Comparison of ENCODE assay signal across 11 cellular contexts in the genomic region with DNA sequence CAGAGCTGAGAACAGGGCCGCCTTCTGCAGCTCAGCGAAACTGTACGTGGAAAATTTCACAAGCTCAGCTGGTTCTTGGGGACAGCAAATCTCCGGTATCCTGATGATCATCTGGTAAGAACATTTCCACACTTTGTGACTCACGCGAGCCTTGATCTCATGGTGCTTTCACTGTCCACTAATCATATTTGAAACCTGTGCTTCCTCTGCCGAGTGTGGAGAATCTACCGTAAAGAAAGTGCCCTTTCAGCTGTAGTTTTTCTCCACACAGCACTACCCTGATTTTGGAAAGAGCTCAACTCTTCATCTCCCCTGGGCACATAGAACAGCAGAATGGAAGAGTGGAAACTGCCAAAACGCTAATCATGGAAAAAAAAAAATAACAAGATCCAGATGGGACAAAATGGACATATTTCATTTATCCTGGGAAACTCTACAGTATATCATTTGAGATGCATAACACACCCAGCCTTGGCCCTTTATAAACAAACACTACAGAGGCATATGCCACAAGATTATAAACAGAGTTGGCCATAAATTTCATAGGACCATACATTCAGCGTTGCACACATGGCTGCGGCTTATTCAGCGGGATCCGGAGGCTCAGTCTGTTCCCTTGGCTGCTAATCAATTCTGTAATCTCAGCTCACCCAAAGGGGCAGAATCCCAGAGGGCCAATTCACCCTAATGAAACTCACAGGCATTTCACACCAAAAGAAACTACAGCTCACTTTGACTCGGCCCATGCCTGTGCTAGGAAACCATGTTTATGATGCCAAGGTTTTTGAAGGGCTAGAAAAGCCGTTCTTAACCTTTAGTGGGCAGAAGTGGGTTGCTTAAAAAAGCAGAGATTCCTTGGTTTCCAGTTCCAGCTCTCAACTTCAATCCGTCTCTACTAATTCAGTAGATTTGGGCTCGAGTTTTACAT.
DNase-seq lines count a peak whose midpoint lies in the region; ATAC-seq and TF ChIP-seq lines count a peak whose summit lies in the region.
"Had no signal": no experiment of that assay in that cellular context is flagged by ENCODE, and none has a peak within 500 bp of the region (broad histone marks: within the 10 kb centered on the region; RNA-seq: fewer than 3 reads in every experiment).

No MANE protein-coding gene starts in this region.

- ATAC-seq in left colon (no peak), HG02588 (IDR thresholded peaks at IDR 0.05; ENCODE audit: unreplicated experiment) (no peak)

- H3K27ac ChIP-seq in osteoblast (ENCODE audit: low read depth, low read length), result peak overlapping the region; percentile 11

- H4K20me1 ChIP-seq in osteoblast (ENCODE audit: insufficient read depth, low read length), result no peaks in the 10 kb centered on the region

- no peaks in the 10 kb centered on the region for H3K36me3 ChIP-seq in BE2C
- H3K36me3 ChIP-seq in osteoblast (ENCODE audit: insufficient read depth, low read length), result no peaks in the 10 kb centered on the region

- H3K27me3 ChIP-seq in BE2C (no peaks in the 10 kb centered on the region), osteoblast (ENCODE audit: insufficient read depth, low read length) (no peaks in the 10 kb centered on the region)

- peaks cover 4% of the 10 kb centered on the region; the same call in 1 of the 2 replicates for H3K4me1 ChIP-seq in BE2C
- peaks cover 10% of the 10 kb centered on the region for H3K4me1 ChIP-seq in osteoblast (ENCODE audit: insufficient read depth, low read length)

- H3K4me2 ChIP-seq in osteoblast (ENCODE audit: insufficient read depth, low read length), result peak overlapping the region; percentile 84

- TF ChIP-seq CTCF in BE2C (IDR thresholded peaks at IDR 0.05; ENCODE audit: low read depth, low read length), result peak; percentile 45
- TF ChIP-seq CTCF in osteoblast (IDR thresholded peaks at IDR 0.05; ENCODE audit: extremely low read depth, low read depth, low read length), result no peak

- peak overlapping the region; percentile 48 for H3K4me3 ChIP-seq in BE2C (ENCODE audit: low read depth, low read length)
- H3K4me3 ChIP-seq in osteoblast (ENCODE audit: insufficient read depth, low read length), result peak overlapping the region; percentile 60

- DNase-seq in BE2C (peak; percentile 38), NCI-H82 (lab: John Stamatoyannopoulos, UW) (peak; percentile 86), fibroblast of gingiva (ENCODE audit: low read depth) (peak; percentile 99), osteoblast (ENCODE audit: insufficient read length, low spot score, missing footprints) (no peak), left colon (no peak), NCI-H2107 (lab: John Stamatoyannopoulos, UW) (no peak)
- DNase-seq in activated effector memory CD4-positive, alpha-beta T cell treated with anti-CD3 and anti-CD28 coated beads, Interleukin-2, amount 50 U/mL, for 16 hours, result no peak
- DNase-seq: activated T-cell treated with anti-CD3 and anti-CD28 coated beads, Interleukin-2, amount 50 U/mL, for 48 hours; CD4-positive, alpha-beta memory T cell; nucleus accumbens had no signal

- H3K79me2 ChIP-seq in osteoblast (ENCODE audit: insufficient read depth, low read length), result no peaks in the 10 kb centered on the region

- peak overlapping the region; percentile 65 for H2AFZ ChIP-seq in osteoblast (ENCODE audit: low read length)

- intact Hi-C loops in left colon (cut with DNase I, micrococcal nuclease), result no loop called here

- no peaks in the 10 kb centered on the region for H3K9me3 ChIP-seq in BE2C
- no peaks in the 10 kb centered on the region for H3K9me3 ChIP-seq in osteoblast (ENCODE audit: low read depth, low read length)

Comparison
In these comparisons a context has a peak if more than half of its experiments do, and no peak if none do; other contexts are left out.
1. DNase-seq: peak in BE2C (single experiment), NCI-H82 (single experiment) and fibroblast of gingiva (single experiment); none in osteoblast (single experiment), activated effector memory CD4-positive, alpha-beta T cell treated with anti-CD3 and anti-CD28 coated beads, Interleukin-2, amount 50 U/mL, for 16 hours (single experiment), left colon (0 of 2) and NCI-H2107 (single experiment).